ENCODE assay signal across 31 cellular contexts in the genomic region with DNA sequence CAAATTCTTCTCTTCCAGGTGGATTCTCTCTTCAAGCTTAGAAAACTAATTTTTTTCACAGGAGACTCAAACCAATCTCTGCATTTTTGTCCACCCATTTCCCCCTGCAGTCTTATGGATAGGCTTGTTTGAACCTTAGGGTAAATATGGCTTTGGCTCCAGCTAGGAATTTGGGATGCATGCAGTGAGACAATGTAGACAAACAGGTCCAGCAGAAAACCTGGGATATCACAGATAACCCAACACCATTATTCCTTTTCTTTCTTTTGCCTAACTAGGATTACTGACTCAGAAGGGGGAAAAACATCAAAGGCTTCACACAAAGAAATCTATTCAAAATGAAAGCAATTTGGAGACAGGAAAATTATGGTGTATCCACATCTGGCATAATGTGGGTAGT.
"Had no signal": no experiment of that assay in that cellular context is flagged by ENCODE, and none has a peak within 500 bp of the region (broad histone marks: within the 10 kb centered on the region; RNA-seq: fewer than 3 reads in every experiment).

No MANE protein-coding gene starts in this region.

- DNase-seq: activated CD4-positive, alpha-beta memory T cell treated with anti-CD3 and anti-CD28 coated beads for 36 hours; activated CD4-positive, alpha-beta T cell treated with anti-CD3 and anti-CD28 coated beads, Interleukin-2, amount 10 ng/mL, durations not matched to agents 24 days and 14 days; activated CD4-positive, CD25-positive, alpha-beta regulatory T cell treated with anti-CD3 and anti-CD28 coated beads, Interleukin-2, amount 50 U/mL, for 72 hours; activated CD8-positive, alpha-beta memory T cell treated with anti-CD3 and anti-CD28 coated beads, Interleukin-2, amount 50 U/mL, for 4 hours; activated gamma-delta T cell; activated naive CD4-positive, alpha-beta T cell treated with anti-CD3 and anti-CD28 coated beads, Interleukin-2, amount 10 ng/mL, durations not matched to agents 7 days and 5 days; activated naive CD8-positive, alpha-beta T cell treated with anti-CD3 and anti-CD28 coated beads, Interleukin-2, amount 10 ng/mL, durations not matched to agents 7 days and 5 days; activated T-cell treated with anti-CD3 and anti-CD28 coated beads, Interleukin-2, amount 50 U/mL, for 1 hour; amniotic stem cell; brain microvascular endothelial cell; dorsolateral prefrontal cortex; effector memory CD4-positive, alpha-beta T cell; erythroblast; gastrocnemius medialis; glutamatergic neuron; islet precursor cell; left ventricle myocardium inferior; mesendoderm; mucosa of descending colon; stimulated activated CD4-positive, alpha-beta T cell treated with anti-CD3 and anti-CD28 coated beads, Interleukin-1b, Interleukin-23, amount 100 ng/mL, for 48 hours; stimulated activated CD4-positive, alpha-beta T cell treated with anti-CD3 and anti-CD28 coated beads, Interleukin-4, amount 100 ng/mL, for 4 hours; stimulated activated CD8-positive, alpha-beta memory T cell treated with anti-CD3 and anti-CD28 coated beads, Interleukin-4, amount 100 ng/mL, for 48 hours; stimulated activated naive CD8-positive, alpha-beta T cell treated with anti-CD3 and anti-CD28 coated beads, Interleukin-15, amount 100 ng/mL, for 72 hours; substantia nigra; upper lobe of right lung had no signal

- H3K4me3 ChIP-seq: coronary artery, dorsolateral prefrontal cortex, gastrocnemius medialis, left ventricle myocardium inferior, lung, mucosa of descending colon, right atrium auricular region, smooth muscle cell, upper lobe of right lung had no signal

- H3K27ac ChIP-seq: brain microvascular endothelial cell, dorsolateral prefrontal cortex, gastrocnemius medialis, left ventricle myocardium inferior, right atrium auricular region, upper lobe of right lung had no signal

- ATAC-seq: gastrocnemius medialis; mucosa of descending colon; natural killer cell treated with Interleukin-12 subunit alpha and Interleukin-12 subunit beta and Interleukin-15 and Interleukin-18, amount 100 ng/mL, for 72 hours; stimulated activated memory B cell treated with anti-CD40 and anti-IgM and Interleukin-4, amounts not matched to agents 10 μg/mL and 1 μg/mL and 100 μg/mL, for 72 hours; stimulated activated naive CD8-positive, alpha-beta T cell treated with anti-CD3 and anti-CD28 coated beads, Interleukin-15, amount 100 ng/mL, for 72 hours; upper lobe of right lung had no signal
